Comparison of ENCODE assay signal across 20 cellular contexts in the genomic region with DNA sequence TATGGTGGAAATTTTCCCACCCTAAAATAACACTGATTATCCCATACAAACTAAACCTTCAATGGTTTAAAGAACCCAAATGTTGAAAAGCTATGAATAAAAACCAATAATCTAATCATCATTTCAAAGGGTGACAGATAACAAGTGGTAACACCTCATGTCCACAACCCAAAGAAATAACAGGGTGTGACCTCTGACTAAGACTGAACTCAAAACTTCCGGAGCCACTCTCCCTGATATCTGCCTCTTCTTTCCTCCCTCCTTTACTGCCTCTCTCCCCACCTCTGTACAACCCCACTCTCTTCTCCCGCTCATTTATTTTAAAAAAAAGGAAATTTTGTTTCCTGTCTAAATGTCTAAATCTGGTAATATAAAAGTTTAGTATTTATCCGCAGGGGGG. TPM values are rescaled to one million over a fixed set of nuclear protein-coding genes. Genes with fewer than 3 reads are reported as not detected.
DNase-seq lines count a peak whose midpoint lies in the region; ATAC-seq, FAIRE-seq and TF ChIP-seq lines count a peak whose summit lies in the region.
"Had no signal": no experiment of that assay in that cellular context is flagged by ENCODE, and none has a peak within 500 bp of the region (broad histone marks: within the 10 kb centered on the region; RNA-seq: fewer than 3 reads in every experiment).

No MANE protein-coding gene starts in this region.

- no peak overlapping the region for H3K4me3 ChIP-seq in K562
- no peak overlapping the region for H3K4me3 ChIP-seq in GM23248
- H3K4me3 ChIP-seq: lung, vagina had no signal

- no peaks in the 10 kb centered on the region for H3K9me3 Mint-ChIP-seq in activated naive CD4-positive, alpha-beta T cell treated with anti-CD3 and anti-CD28 coated beads, Interleukin-2, amount 50 U/mL, for 72 hours
- peaks cover 3% of the 10 kb centered on the region for H3K9me3 Mint-ChIP-seq in progenitor cell of endocrine pancreas (ENCODE audit: low read depth)
- H3K9me3 Mint-ChIP-seq: nephron had no signal

- TF ChIP-seq EP300 in K562 (IDR thresholded peaks at IDR 0.05; ENCODE audit: low read length), result peak; percentile 28; the same call in 1 of the 2 replicates

- H3K4me1 ChIP-seq in K562 (replicated peaks in 1 of 2; ENCODE audit: control insufficient read depth in 2 of 2, insufficient read depth in 2 of 2, low read length in 2 of 2) (peaks cover 0 to 32% of the 10 kb centered on the region in 2 experiments; a peak in 4 of 5 replicates), GM23248 (ENCODE audit: insufficient read depth) (0 out of 2 replicates have a peak, but pooled peaks cover 5% of the 10 kb centered on the region)
- H3K4me1 ChIP-seq: vagina had no signal

- intact Hi-C loops in K562 (cut with micrococcal nuclease), result no loop called here

- peak in 1 of 2 donors; percentile 57 for ATAC-seq in activated naive CD4-positive, alpha-beta T cell treated with anti-CD3 and anti-CD28 coated beads, Interleukin-2, amount 50 U/mL, for 72 hours
- ATAC-seq in HG03066 (IDR thresholded peaks at IDR 0.05; ENCODE audit: low read depth, unreplicated experiment) (peak; percentile 42), K562 (peak; percentile 91), HG02938 (IDR thresholded peaks at IDR 0.05; ENCODE audit: unreplicated experiment) (no peak)

- H3K9ac ChIP-seq in K562 (ENCODE audit: insufficient read depth in 1 of 2, low read depth in 2 of 2, low read length in 2 of 2) (no peak overlapping the region), GM23248 (no peak overlapping the region)

- peaks cover 5 to 28% of the 10 kb centered on the region in 2 donors for H3K36me3 Mint-ChIP-seq in activated naive CD4-positive, alpha-beta T cell treated with anti-CD3 and anti-CD28 coated beads, Interleukin-2, amount 50 U/mL, for 72 hours
- H3K36me3 Mint-ChIP-seq in progenitor cell of endocrine pancreas (ENCODE audit: insufficient read depth), result peaks cover 14% of the 10 kb centered on the region

- H3K4me1 Mint-ChIP-seq in progenitor cell of endocrine pancreas (ENCODE audit: low read depth), result peaks cover 44% of the 10 kb centered on the region
- H3K4me1 Mint-ChIP-seq: nephron had no signal

- H2AFZ ChIP-seq in K562 (ENCODE audit: low read depth, low read length) (no peak overlapping the region), GM23248 (no peak overlapping the region)

- no peak overlapping the region for H3K4me3 Mint-ChIP-seq in progenitor cell of endocrine pancreas (ENCODE audit: low read depth)
- H3K4me3 Mint-ChIP-seq: activated naive CD8-positive, alpha-beta T cell treated with anti-CD3 and anti-CD28 coated beads, Interleukin-2, amount 10 ng/mL, durations not matched to agents 7 days and 5 days; nephron had no signal

- H3K36me3 ChIP-seq in K562 (ENCODE audit: control insufficient read depth, insufficient read depth, low read length) (no peaks in the 10 kb centered on the region), GM23248 (ENCODE audit: low read depth) (no peaks in the 10 kb centered on the region)
- H3K36me3 ChIP-seq: vagina had no signal

- BruUV-seq in K562 (replicated peaks; lab: Mats Ljungman, UMichigan), result no TSS peak

- TF ChIP-seq POLR2A in K562 (conservative IDR thresholded peaks at IDR 0.05), result no peak

- peak; percentile 68 for FAIRE-seq in K562 (lab: Jason Lieb, UNC)
- FAIRE-seq: TTC549 had no signal

- no peaks in the 10 kb centered on the region for H3K9me1 ChIP-seq in K562 (ENCODE audit: control insufficient read depth, insufficient read depth, low read length)

- no peaks in the 10 kb centered on the region for H3F3A ChIP-seq in GM23248 (ENCODE audit: insufficient read depth)

- WGBS in K562 (ENCODE audit: insufficient coverage, low coverage, missing lambda C conversion rate), result 7% methylated on average over 3 of the region's 3 CpGs
- 93 to 95% methylated on average over 3 of the region's 3 CpGs for WGBS in GM23248 (ENCODE audit: low coverage in 1 of 2, low lambda C conversion rate in 2 of 2, missing lambda C conversion rate in 2 of 2), 2 experiments

- no peaks in the 10 kb centered on the region for H3K9me2 ChIP-seq in GM23248 (ENCODE audit: insufficient read depth)

- in situ Hi-C loops in K562 (cut with MboI) (no loop called here), GM23248 (cut with MboI) (no loop called here)

- H3K4me2 ChIP-seq in K562 (ENCODE audit: insufficient read depth, low read length) (no peak overlapping the region), GM23248 (ENCODE audit: unreplicated experiment) (no peak overlapping the region)

- H3K27ac ChIP-seq in K562 (ENCODE audit: extremely low read depth, low read depth, low read length) (no peak overlapping the region), GM23248 (no peak overlapping the region)
- H3K27ac ChIP-seq: vagina had no signal

- no peaks in the 10 kb centered on the region for H3K9me3 ChIP-seq in K562 (replicated peaks; ENCODE audit: control insufficient read depth, insufficient read depth, low read depth, low read length)
- no peaks in the 10 kb centered on the region for H3K9me3 ChIP-seq in GM23248 (ENCODE audit: low read depth)
- H3K9me3 ChIP-seq: vagina had no signal

- H3K27me3 ChIP-seq in K562 (ENCODE audit: control insufficient read depth in 2 of 2, insufficient read depth in 2 of 2, low read length in 2 of 2) (no peaks in the 10 kb centered on the region), GM23248 (replicated peaks; ENCODE audit: insufficient read depth) (no peaks in the 10 kb centered on the region)
- H3K27me3 ChIP-seq: vagina had no signal

- H4K20me1 ChIP-seq in K562 (replicated peaks; ENCODE audit: control insufficient read depth, insufficient read depth, low read length) (0 out of 2 replicates have a peak, but pooled peaks cover 3% of the 10 kb centered on the region), GM23248 (ENCODE audit: insufficient read depth) (no peaks in the 10 kb centered on the region)

- H3K27me3 Mint-ChIP-seq in progenitor cell of endocrine pancreas, result no peaks in the 10 kb centered on the region
- H3K27me3 Mint-ChIP-seq: activated naive CD8-positive, alpha-beta T cell treated with anti-CD3 and anti-CD28 coated beads, Interleukin-2, amount 10 ng/mL, durations not matched to agents 7 days and 5 days had no signal

- TF ChIP-seq RAD21 in K562 (CRISPR knock-in tag; conservative IDR thresholded peaks at IDR 0.05 in 1 of 2, IDR thresholded peaks at IDR 0.05 in 1 of 2), result no peak

- CTCF ChIA-PET in K562 (lab: Yijun Ruan, JAX; ENCODE audit: low intra/inter-chr PET ratio), result no interaction called here

- peak overlapping the region; percentile 11 to 57 for H3K27ac Mint-ChIP-seq in activated naive CD4-positive, alpha-beta T cell treated with anti-CD3 and anti-CD28 coated beads, Interleukin-2, amount 50 U/mL, for 72 hours
- peak overlapping the region; percentile 47 for H3K27ac Mint-ChIP-seq in progenitor cell of endocrine pancreas
- H3K27ac Mint-ChIP-seq: activated naive CD8-positive, alpha-beta T cell treated with anti-CD3 and anti-CD28 coated beads, Interleukin-2, amount 10 ng/mL, durations not matched to agents 7 days and 5 days; nephron had no signal

- H3K79me2 ChIP-seq in K562 (ENCODE audit: control insufficient read depth, insufficient read depth, low read length), result peaks cover 85% of the 10 kb centered on the region
- H3K79me2 ChIP-seq in GM23248 (ENCODE audit: insufficient read depth), result peaks cover 97% of the 10 kb centered on the region

- POLR2A ChIA-PET in K562 (lab: Yijun Ruan, JAX), result interaction anchor here (0.7 to 2.0 kb wide), 2 partner anchors 10 to 11 kb away, joined by 3 to 10 read pairs; partner anchors contain the start of gene FBXW7

- TF ChIP-seq CTCF in K562 (IDR thresholded peaks at IDR 0.05 in 2 of 3, conservative IDR thresholded peaks at IDR 0.05 in 1 of 3; ENCODE audit: insufficient read depth in 2 of 3, low read depth in 1 of 3, low read length in 3 of 3) (no peak), progenitor cell of endocrine pancreas (IDR thresholded peaks at IDR 0.05; ENCODE audit: unreplicated experiment) (no peak)

- DNase-seq in activated naive CD4-positive, alpha-beta T cell treated with anti-CD3 and anti-CD28 coated beads, Interleukin-2, amount 50 U/mL, for 72 hours (ENCODE audit: low spot score in 2 of 2), result no peak
- no peak for DNase-seq in activated naive CD4-positive, alpha-beta T cell treated with anti-CD3 and anti-CD28 coated beads, Interleukin-2, amount 50 U/mL, for 16 hours
- peak in 2 of 4 experiments; percentile 62 to 63 for DNase-seq in K562 (ENCODE audit: extremely low read depth in 1 of 4, low spot score in 3 of 4)
- DNase-seq in progenitor cell of endocrine pancreas (ENCODE audit: low spot score, unreplicated experiment), result no peak
- no peak for DNase-seq in NCI-H446 treated with DMSO at 0.1 percent for 48 hours (lab: John Stamatoyannopoulos, UW)
- no peak for DNase-seq in GM23248
- DNase-seq: activated naive CD8-positive, alpha-beta T cell treated with anti-CD3 and anti-CD28 coated beads, Interleukin-2, amount 10 ng/mL, durations not matched to agents 7 days and 5 days; central memory CD4-positive, alpha-beta T cell; COR-L47; effector memory CD4-positive, alpha-beta T cell; foreskin fibroblast; NCI-H1694 treated with DMSO at 0.1 percent for 48 hours; NCI-H510A; stimulated activated CD4-positive, alpha-beta T cell treated with anti-CD3 and anti-CD28 coated beads, Interleukin-12 subunit alpha, Interleukin-12 subunit beta, amount 100 ng/mL, for 4 hours had no signal

TF ChIP-seq in K562, 482 proteins besides CTCF, POLR2A, EP300 and RAD21 (continues in another document):
- no peak for TF ChIP-seq ZNF780A (CRISPR knock-in tag; IDR thresholded peaks at IDR 0.05)

RNA-seq across cellular contexts. Expression of gene FBXW7, which starts 11.5 kb away (rescaled TPM):
- total RNA-seq in activated naive CD4-positive, alpha-beta T cell treated with anti-CD3 and anti-CD28 coated beads, Interleukin-2, amount 50 U/mL, for 72 hours, result 10 to 100 TPM; 29.0 to 34.7 TPM
- 29.9 and 116 TPM in 2 replicates for total RNA-seq in K562 (2011; cell fraction: chromatin; rRNA removed; ENCODE audit: low replicate concordance)
- total RNA-seq in K562 (2011; cell fraction: nucleolus; rRNA removed), result 13.0 and 18.2 TPM in 2 replicates
- total RNA-seq in K562 (2011; cell fraction: nucleoplasm; rRNA removed), result 39.8 and 74.2 TPM in 2 replicates
- total RNA-seq in K562 (2014; rRNA removed) (19.6 and 26.4 TPM in 2 replicates), K562 (2014; rRNA removed; fragmentation: Illumina TruSeq; extraction: Trizol) (44.2 and 54.8 TPM in 2 replicates), K562 (2015; rRNA removed; fragmentation: Illumina TruSeq; extraction: Trizol) (39.9 TPM in 2 replicates), K562 (2021) (19.4 and 19.9 TPM in 2 replicates), progenitor cell of endocrine pancreas (49.3 and 52.1 TPM in 2 replicates)
- polyA plus RNA-seq in K562 (2011; rRNA removed) (12.0 and 16.4 TPM in 2 replicates), K562 (2014; fragmentation: Illumina TruSeq; extraction: Trizol) (13.1 and 14.3 TPM in 2 replicates), K562 (2014; fragmentation: Nextera tagmentation; extraction: Ambion mirVana) (1 to 10 TPM; 6.8 to 9.1 TPM), K562 (2014; rRNA removed) (11.8 and 12.4 TPM in 2 replicates), GM23248 (2016; fragmentation: Nextera tagmentation; extraction: Ambion mirVana) (6.5 and 8.8 TPM in 2 replicates)
- polyA plus RNA-seq in K562 (2011; cell fraction: cytosol; rRNA removed), result 2.0 and 5.6 TPM in 2 replicates
- polyA plus RNA-seq in K562 (2011; cell fraction: nucleus; rRNA removed), result 29.6 and 42.8 TPM in 2 replicates
- 12.5 and 13.1 TPM in 2 replicates for polyA plus RNA-seq in K562 (2012)
- polyA minus RNA-seq in K562 (2011; rRNA and poly(A)+ RNA removed), result 95.7 and 99.2 TPM in 2 replicates
- 10.4 and 10.5 TPM in 2 replicates for polyA minus RNA-seq in K562 (2011; cell fraction: cytosol; rRNA and poly(A)+ RNA removed)
- 37.0 and 64.0 TPM in 2 replicates for polyA minus RNA-seq in K562 (2011; cell fraction: nucleus; rRNA and poly(A)+ RNA removed)
- 29.0 and 30.7 TPM in 2 replicates for total RNA-seq in GM23248 (2014; rRNA removed; shearing (Covaris generic))
